ENCODE assay signal across 28 cellular contexts in the genomic region with DNA sequence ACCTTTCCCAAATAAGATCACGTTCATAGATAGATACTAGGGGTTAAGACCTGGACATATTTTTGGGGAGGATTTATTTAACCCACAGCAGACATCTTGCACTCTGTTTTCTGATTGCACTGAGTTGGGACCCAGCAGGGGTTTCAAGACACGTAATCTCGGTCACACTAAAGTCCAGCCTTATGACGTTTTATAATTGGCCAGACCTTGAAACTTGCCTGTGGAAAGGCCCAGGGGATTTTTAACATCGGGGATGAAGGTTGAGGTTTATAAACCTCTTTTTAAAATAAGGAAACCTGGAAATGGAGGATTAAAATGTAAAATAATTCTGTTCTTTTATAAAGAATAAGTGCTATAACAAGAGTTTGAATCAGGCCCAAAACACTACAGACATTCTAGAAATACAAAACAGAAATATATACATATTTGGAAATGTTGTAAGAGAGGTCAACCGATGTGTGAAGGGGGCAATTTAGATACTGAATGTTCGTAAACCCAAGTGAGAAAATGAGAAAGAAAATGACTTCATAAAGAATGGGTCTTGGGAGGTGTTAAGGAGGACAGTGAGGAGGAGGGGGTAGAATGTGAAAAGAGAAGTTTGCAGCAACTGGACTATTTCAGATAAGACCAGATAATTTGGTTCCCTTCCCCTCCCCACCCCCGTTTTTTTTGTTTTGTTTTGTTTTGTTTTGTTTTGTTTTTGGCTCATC.
A peak's percentile ranks its signal among the peaks of the same experiment; 100 is the strongest.
DNase-seq lines count a peak whose midpoint lies in the region; ATAC-seq, FAIRE-seq and TF ChIP-seq lines count a peak whose summit lies in the region.
"Had no signal": no experiment of that assay in that cellular context is flagged by ENCODE, and none has a peak within 500 bp of the region (broad histone marks: within the 10 kb centered on the region; RNA-seq: fewer than 3 reads in every experiment).

No MANE protein-coding gene starts in this region.

- peak overlapping the region; percentile 40 for H3K27ac ChIP-seq in WERI-Rb-1
- H3K27ac ChIP-seq: spleen, thyroid gland, vagina had no signal

- H3K9me3 Mint-ChIP-seq in stimulated activated effector memory CD8-positive, alpha-beta T cell treated with anti-CD3 and anti-CD28 coated beads, Interleukin-12 subunit alpha, Interleukin-12 subunit beta, amount 100 ng/mL, for 72 hours: peaks cover 6% of the 10 kb centered on the region
- H3K9me3 Mint-ChIP-seq: T-cell had no signal

- no peak for TF ChIP-seq CTCF in WERI-Rb-1 (IDR thresholded peaks at IDR 0.05; ENCODE audit: low read depth, low read length)

- peaks cover 69% of the 10 kb centered on the region for H3K4me1 Mint-ChIP-seq in stimulated activated effector memory CD8-positive, alpha-beta T cell treated with anti-CD3 and anti-CD28 coated beads, Interleukin-12 subunit alpha, Interleukin-12 subunit beta, amount 100 ng/mL, for 72 hours
- H3K4me1 Mint-ChIP-seq: activated CD4-positive, alpha-beta T cell treated with anti-CD3 and anti-CD28 coated beads, Interleukin-2, amount 10 ng/mL, durations not matched to agents 24 days and 14 days; memory B cell; WTC11 had no signal

- H3K36me3 Mint-ChIP-seq in stimulated activated effector memory CD8-positive, alpha-beta T cell treated with anti-CD3 and anti-CD28 coated beads, Interleukin-12 subunit alpha, Interleukin-12 subunit beta, amount 100 ng/mL, for 72 hours: peaks cover 10% of the 10 kb centered on the region

- no peak for DNase-seq in GM12892 (ENCODE audit: insufficient read length)
- DNase-seq in WERI-Rb-1: peak; percentile 77
- no peak for DNase-seq in stimulated activated effector memory CD8-positive, alpha-beta T cell treated with anti-CD3 and anti-CD28 coated beads, Interleukin-12 subunit alpha, Interleukin-12 subunit beta, amount 100 ng/mL, for 72 hours (ENCODE audit: low spot score in 2 of 2)
- DNase-seq in stimulated activated CD4-positive, alpha-beta T cell treated with anti-CD3 and anti-CD28 coated beads, Interleukin-1b, Interleukin-23, amount 100 ng/mL, for 48 hours: no peak
- no peak for DNase-seq in retina
- DNase-seq in NCI-H1694 (lab: John Stamatoyannopoulos, UW): no peak
- DNase-seq: activated CD4-positive, alpha-beta T cell treated with anti-CD3 and anti-CD28 coated beads, Interleukin-2, amount 10 ng/mL, durations not matched to agents 24 days and 14 days; activated gamma-delta T cell treated with Interleukin-2 at 50 U/mL for 16 hours; activated naive CD8-positive, alpha-beta T cell treated with anti-CD3 and anti-CD28 coated beads, Interleukin-2, amount 50 U/mL, for 24 hours; activated T-cell treated with anti-CD3 and anti-CD28 coated beads, Interleukin-2, amount 50 U/mL, for 24 hours; BE2C; cortex of kidney; DMS153; effector memory CD4-positive, alpha-beta T cell; erythroblast; NCI-H1048; NCI-H446 treated with DMSO at 0.1 percent for 48 hours; PC-3; right cardiac atrium; spleen; T-cell; thyroid gland had no signal

- peak; percentile 78 for FAIRE-seq in GM12892 (lab: Jason Lieb, UNC)
- FAIRE-seq: K562 had no signal

- ATAC-seq in GM19351 (IDR thresholded peaks at IDR 0.05; ENCODE audit: unreplicated experiment): peak; percentile 74
- peak; percentile 65 for ATAC-seq in stimulated activated effector memory CD8-positive, alpha-beta T cell treated with anti-CD3 and anti-CD28 coated beads, Interleukin-12 subunit alpha, Interleukin-12 subunit beta, amount 100 ng/mL, for 72 hours
- ATAC-seq: activated naive CD8-positive, alpha-beta T cell treated with anti-CD3 and anti-CD28 coated beads, Interleukin-2, amount 50 U/mL, for 24 hours; HCT116; PC-3; right cardiac atrium; T-cell; WTC11 had no signal

- TF ChIP-seq POLR2A in GM12892 (IDR thresholded peaks at IDR 0.05; ENCODE audit: low read depth, low read length): no peak

- no peaks in the 10 kb centered on the region for H3K36me3 ChIP-seq in WERI-Rb-1
- H3K36me3 ChIP-seq: BE2C, thyroid gland, vagina had no signal

- H3K27ac Mint-ChIP-seq in stimulated activated effector memory CD8-positive, alpha-beta T cell treated with anti-CD3 and anti-CD28 coated beads, Interleukin-12 subunit alpha, Interleukin-12 subunit beta, amount 100 ng/mL, for 72 hours: peak overlapping the region; percentile 78
- H3K27ac Mint-ChIP-seq: activated CD4-positive, alpha-beta T cell treated with anti-CD3 and anti-CD28 coated beads, Interleukin-2, amount 10 ng/mL, durations not matched to agents 24 days and 14 days; activated naive CD8-positive, alpha-beta T cell treated with anti-CD3 and anti-CD28 coated beads, Interleukin-2, amount 50 U/mL, for 24 hours; activated T-cell treated with anti-CD3 and anti-CD28 coated beads, Interleukin-2, amount 50 U/mL, for 24 hours; memory B cell; WTC11 had no signal

- H3K4me3 Mint-ChIP-seq in stimulated activated effector memory CD8-positive, alpha-beta T cell treated with anti-CD3 and anti-CD28 coated beads, Interleukin-12 subunit alpha, Interleukin-12 subunit beta, amount 100 ng/mL, for 72 hours: peak overlapping the region; percentile 16
- H3K4me3 Mint-ChIP-seq: activated CD4-positive, alpha-beta T cell treated with anti-CD3 and anti-CD28 coated beads, Interleukin-2, amount 10 ng/mL, durations not matched to agents 24 days and 14 days; activated naive CD8-positive, alpha-beta T cell treated with anti-CD3 and anti-CD28 coated beads, Interleukin-2, amount 50 U/mL, for 24 hours; activated T-cell treated with anti-CD3 and anti-CD28 coated beads, Interleukin-2, amount 50 U/mL, for 24 hours; memory B cell; T-cell; WTC11 had no signal

- no peaks in the 10 kb centered on the region for H3K27me3 ChIP-seq in WERI-Rb-1 (ENCODE audit: insufficient read depth, low read depth, severe bottlenecking)
- H3K27me3 ChIP-seq: BE2C, spleen, thyroid gland, vagina had no signal

- H3K9me3 ChIP-seq in WERI-Rb-1 (ENCODE audit: severe bottlenecking): peaks cover 18% of the 10 kb centered on the region
- H3K9me3 ChIP-seq: BE2C, thyroid gland, vagina had no signal

- H3K4me3 ChIP-seq in WERI-Rb-1 (ENCODE audit: low read depth, low read length): peak overlapping the region; percentile 4; the same call in 1 of the 2 replicates
- H3K4me3 ChIP-seq: K562, spleen, thyroid gland, vagina had no signal
